11 cellular contexts compared by ENCODE assay signal in the genomic region with DNA sequence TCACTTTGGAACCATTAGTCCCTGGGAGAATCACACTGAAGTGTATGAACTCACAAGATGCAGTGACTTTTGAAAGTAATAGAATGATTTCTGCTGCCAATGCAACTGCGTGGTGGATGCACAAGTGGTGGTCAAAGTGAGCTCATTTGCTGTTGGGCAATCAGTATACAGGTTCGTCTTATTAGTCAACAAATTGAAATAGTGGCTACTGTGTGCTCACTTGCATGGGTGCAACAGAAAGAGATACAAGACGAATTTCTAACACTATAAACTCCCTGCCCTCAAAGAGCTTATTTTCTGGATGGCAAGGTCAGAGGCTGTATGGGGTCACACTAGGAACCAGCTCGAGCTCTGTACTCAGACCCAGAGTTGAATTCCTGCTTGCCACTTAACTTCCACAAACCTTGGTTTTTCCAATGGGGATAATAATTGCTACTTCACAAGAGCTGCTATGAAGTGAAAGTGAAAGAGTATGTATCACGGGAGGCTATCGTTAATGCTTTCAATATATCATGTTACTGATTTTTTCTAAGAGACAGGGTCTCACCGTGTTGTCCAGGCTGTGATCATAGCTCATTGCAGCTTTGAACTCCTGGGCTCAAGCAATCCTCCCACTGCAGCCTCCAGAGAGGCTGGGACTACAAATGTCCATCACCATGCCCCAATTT. TPM values are rescaled to one million over a fixed set of nuclear protein-coding genes. Genes with fewer than 3 reads are reported as not detected.
DNase-seq lines count a peak whose midpoint lies in the region; ATAC-seq and TF ChIP-seq lines count a peak whose summit lies in the region.
"Had no signal": no experiment of that assay in that cellular context is flagged by ENCODE, and none has a peak within 500 bp of the region (broad histone marks: within the 10 kb centered on the region; RNA-seq: fewer than 3 reads in every experiment).

No MANE protein-coding gene starts in this region.

- H3K4me2 ChIP-seq in PC-9: peak overlapping the region; percentile 8; the same call in 1 of the 2 replicates
- H3K4me2 ChIP-seq in skeletal muscle satellite cell (ENCODE audit: low read length): peak overlapping the region; percentile 33

- CTCF ChIA-PET in PC-9 (lab: Charles Lee): no interaction called here

- intact Hi-C loops in PC-9 (cut with micrococcal nuclease; ENCODE audit: unreplicated experiment): no loop called here

- TF ChIP-seq CTCF in PC-9 (conservative IDR thresholded peaks at IDR 0.05): no peak
- TF ChIP-seq CTCF in epithelial cell of esophagus (IDR thresholded peaks at IDR 0.05; ENCODE audit: insufficient read depth, low read depth, low read length, missing control alignments): no peak
- TF ChIP-seq CTCF in progenitor cell of endocrine pancreas (IDR thresholded peaks at IDR 0.05; ENCODE audit: unreplicated experiment): no peak

- H3K36me3 ChIP-seq in PC-9 (ENCODE audit: low read depth): no peaks in the 10 kb centered on the region
- H3K36me3 ChIP-seq in skeletal muscle satellite cell (ENCODE audit: insufficient read depth, low read length): peaks cover 22% of the 10 kb centered on the region
- H3K36me3 ChIP-seq: uterus had no signal

- ATAC-seq in activated CD4-positive, CD25-positive, alpha-beta regulatory T cell treated with anti-CD3 and anti-CD28 coated beads, Interleukin-2, amount 50 U/mL, for 24 hours: peak; percentile 55 to 59

- H3K9me3 Mint-ChIP-seq in progenitor cell of endocrine pancreas (ENCODE audit: low read depth): no peaks in the 10 kb centered on the region
- H3K9me3 Mint-ChIP-seq: activated naive CD4-positive, alpha-beta T cell treated with anti-CD3 and anti-CD28 coated beads, Interleukin-2, amount 50 U/mL, for 72 hours had no signal

- no TSS peak for BruUV-seq in PC-9 (replicated peaks; lab: Mats Ljungman, UMichigan)

- H3K9me3 ChIP-seq in PC-9 (ENCODE audit: insufficient read depth, low read depth): no peaks in the 10 kb centered on the region
- H3K9me3 ChIP-seq in skeletal muscle satellite cell (replicated peaks; ENCODE audit: low read length): no peaks in the 10 kb centered on the region
- H3K9me3 ChIP-seq: uterus had no signal

- no peaks in the 10 kb centered on the region for H3K79me2 ChIP-seq in PC-9 (ENCODE audit: low read depth)

- H3K9me2 ChIP-seq in PC-9 (ENCODE audit: insufficient read depth): no peaks in the 10 kb centered on the region

- peaks cover 9% of the 10 kb centered on the region for H3K36me3 Mint-ChIP-seq in progenitor cell of endocrine pancreas (ENCODE audit: insufficient read depth)

- H3K4me1 Mint-ChIP-seq in progenitor cell of endocrine pancreas (ENCODE audit: low read depth): peaks cover 3% of the 10 kb centered on the region

- no peak overlapping the region for H3K27ac Mint-ChIP-seq in progenitor cell of endocrine pancreas

- peaks cover 35% of the 10 kb centered on the region; the same call in 1 of the 2 replicates for H3F3A ChIP-seq in PC-9 (ENCODE audit: insufficient read depth, low read depth)

- H3K4me1 ChIP-seq in PC-9 (replicated peaks; ENCODE audit: insufficient read depth) (no peaks in the 10 kb centered on the region), skeletal muscle satellite cell (ENCODE audit: control insufficient read depth, insufficient read depth, low read length) (no peaks in the 10 kb centered on the region)
- H3K4me1 ChIP-seq: uterus had no signal

- H3K27ac ChIP-seq in PC-9: no peak overlapping the region
- H3K27ac ChIP-seq: uterus had no signal

- H3K27me3 ChIP-seq in PC-9 (ENCODE audit: insufficient read depth, low read depth): no peaks in the 10 kb centered on the region
- H3K27me3 ChIP-seq in skeletal muscle satellite cell (ENCODE audit: control insufficient read depth, insufficient read depth, low read length): no peaks in the 10 kb centered on the region
- H3K27me3 ChIP-seq: uterus had no signal

- H4K20me1 ChIP-seq in PC-9 (ENCODE audit: insufficient read depth): no peaks in the 10 kb centered on the region; the same call in none of the 2 replicates

- H3K4me3 ChIP-seq in PC-9: no peak overlapping the region
- H3K4me3 ChIP-seq in epithelial cell of esophagus (ENCODE audit: low read length): no peak overlapping the region
- H3K4me3 ChIP-seq in skeletal muscle satellite cell (ENCODE audit: low read length): peak overlapping the region; percentile 9
- H3K4me3 ChIP-seq: uterus had no signal

- no peak overlapping the region for H2AFZ ChIP-seq in PC-9

- no peak overlapping the region for H3K9ac ChIP-seq in skeletal muscle satellite cell (ENCODE audit: low read depth, low read length)

- POLR2A ChIA-PET in PC-9 (lab: Charles Lee; ENCODE audit: unreplicated experiment): interaction anchor here (0.5 to 0.7 kb wide), 4 partner anchors 9 to 110 kb away, joined by 3 to 7 read pairs (median 4); no protein-coding TSS in a partner anchor

- DNase-seq in activated CD4-positive, CD25-positive, alpha-beta regulatory T cell treated with anti-CD3 and anti-CD28 coated beads, Interleukin-2, amount 50 U/mL, for 72 hours: no peak
- DNase-seq in PC-9: no peak
- DNase-seq in epithelial cell of esophagus (ENCODE audit: low read depth): peak; percentile 41
- DNase-seq in NCI-H345 (lab: John Stamatoyannopoulos, UW): no peak
- no peak for DNase-seq in SKM-1 treated with dmso at 0.1 percent for 144 hours (lab: John Stamatoyannopoulos, UW; ENCODE audit: unreplicated experiment)
- no peak for DNase-seq in progenitor cell of endocrine pancreas (ENCODE audit: low spot score, unreplicated experiment)
- DNase-seq: NCI-H1436 treated with DMSO at 0.1 percent for 48 hours, uterus had no signal

- no peak overlapping the region for H3K4me3 Mint-ChIP-seq in progenitor cell of endocrine pancreas (ENCODE audit: low read depth)

- H3K27me3 Mint-ChIP-seq in progenitor cell of endocrine pancreas: no peaks in the 10 kb centered on the region

RNA-seq across cellular contexts. Expression of a gene that starts 8.3 kb away (rescaled TPM):
- 57.1 and 70.4 TPM in 2 replicates for total RNA-seq in PC-9 (2021)
- total RNA-seq in skeletal muscle satellite cell (2012; rRNA removed): 27.9 and 28.0 TPM in 2 replicates
- 37.8 and 46.1 TPM in 2 replicates for total RNA-seq in progenitor cell of endocrine pancreas

RNA-seq across cellular contexts. Expression of a gene that starts 12.6 kb away (rescaled TPM):
- total RNA-seq in PC-9 (2021) (43.9 and 49.2 TPM in 2 replicates), progenitor cell of endocrine pancreas (42.1 and 44.9 TPM in 2 replicates)
- 69.5 and 94.1 TPM in 2 replicates for total RNA-seq in skeletal muscle satellite cell (2012; rRNA removed)

RNA-seq across cellular contexts. Expression of a gene that starts 43.7 kb away (rescaled TPM):
- total RNA-seq in PC-9 (2021): 73.6 and 88.4 TPM in 2 replicates
- total RNA-seq in skeletal muscle satellite cell (2012; rRNA removed): 44.6 and 47.1 TPM in 2 replicates
- total RNA-seq in progenitor cell of endocrine pancreas: 90.5 and 92.1 TPM in 2 replicates

RNA-seq across cellular contexts. Expression of a gene that starts 58.5 kb away (rescaled TPM):
- total RNA-seq in PC-9 (2021) (24.9 and 32.0 TPM in 2 replicates), progenitor cell of endocrine pancreas (47.3 and 48.6 TPM in 2 replicates)
- total RNA-seq in skeletal muscle satellite cell (2012; rRNA removed): 0.51 TPM in 1 of 2 replicates, not detected in the other
- total RNA-seq: activated naive CD4-positive, alpha-beta T cell treated with anti-CD3 and anti-CD28 coated beads, Interleukin-2, amount 50 U/mL, for 72 hours had no signal
